12 cellular contexts compared by ENCODE assay signal in the genomic region with DNA sequence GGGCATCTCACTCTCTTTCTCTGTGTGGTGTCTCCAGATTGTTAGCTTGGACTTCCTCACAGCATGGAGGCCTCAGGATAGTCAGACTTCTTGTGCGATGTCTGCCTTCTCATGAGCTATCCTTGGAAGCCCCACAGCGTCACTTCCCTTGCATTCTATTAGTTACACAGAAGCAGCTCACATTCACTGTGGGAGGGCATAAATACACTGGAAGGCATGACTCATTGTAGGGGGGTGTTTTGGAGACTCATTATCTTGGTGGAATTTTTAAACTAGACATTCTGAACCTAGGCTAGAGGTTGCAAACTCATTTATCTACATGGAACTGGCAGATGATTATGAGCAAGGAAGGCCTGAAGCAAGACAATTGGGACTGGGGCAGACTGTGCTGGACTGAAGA. TPM values are rescaled to one million over a fixed set of nuclear protein-coding genes. Genes with fewer than 3 reads are reported as not detected.
DNase-seq lines count a peak whose midpoint lies in the region; ATAC-seq, FAIRE-seq and TF ChIP-seq lines count a peak whose summit lies in the region.
"Had no signal": no experiment of that assay in that cellular context is flagged by ENCODE, and none has a peak within 500 bp of the region (broad histone marks: within the 10 kb centered on the region; RNA-seq: fewer than 3 reads in every experiment).

No MANE protein-coding gene starts in this region.

- FAIRE-seq in A549 (lab: Jason Lieb, UNC) (no peak), H54 (lab: Jason Lieb, UNC) (no peak)

- no peaks in the 10 kb centered on the region for H3K36me3 ChIP-seq in gastrocnemius medialis
- H3K36me3 ChIP-seq: gastroesophageal sphincter, neutrophil had no signal

- POLR2A ChIA-PET in A549 (lab: Yijun Ruan, JAX) = no interaction called here

- no peak for DNase-seq in A549 (ENCODE audit: low read depth in 1 of 2, low spot score in 1 of 2)
- DNase-seq in H54 (ENCODE audit: insufficient read length, low spot score) = peak; percentile 31
- no peak for DNase-seq in activated T-helper 1 cell treated with anti-CD3 and anti-CD28 coated beads, Interleukin-12 subunit alpha, Interleukin-12 subunit beta, Interleukin-2, Interleukin-4 antibody, amounts not matched to agents 30 ng/mL and 10 ng/mL and 1 ng/mL, durations not matched to agents 14 hours and 24 hours and 36 hours (ENCODE audit: low spot score)
- peak; percentile 17 for DNase-seq in hepatic stellate cell (ENCODE audit: low spot score)
- DNase-seq in gastrocnemius medialis = no peak
- DNase-seq in NCI-H526 (lab: John Stamatoyannopoulos, UW) = no peak
- DNase-seq: DMS53, NCI-H526 treated with DMSO at 0.1 percent for 48 hours had no signal

- no peak overlapping the region for H3K4me2 ChIP-seq in A549

- H3K9me3 ChIP-seq in A549 (peaks cover 3% of the 10 kb centered on the region; the same call in 1 of the 3 replicates), gastrocnemius medialis (no peaks in the 10 kb centered on the region)
- H3K9me3 ChIP-seq: gastroesophageal sphincter, neutrophil had no signal

- TF ChIP-seq CTCF in A549 (IDR thresholded peaks at IDR 0.05) = no peak
- TF ChIP-seq CTCF in gastrocnemius medialis (IDR thresholded peaks at IDR 0.05 in 4 of 5, conservative IDR thresholded peaks at IDR 0.05 in 1 of 5) = no peak

- H3K27me3 ChIP-seq in gastrocnemius medialis = no peaks in the 10 kb centered on the region
- H3K27me3 ChIP-seq: gastroesophageal sphincter, neutrophil had no signal

- H3K4me1 Mint-ChIP-seq in activated T-helper 1 cell treated with anti-CD3 and anti-CD28 coated beads, Interleukin-12 subunit alpha, Interleukin-12 subunit beta, Interleukin-2, Interleukin-4 antibody, amounts not matched to agents 30 ng/mL and 10 ng/mL and 1 ng/mL, durations not matched to agents 14 hours and 24 hours and 36 hours (ENCODE audit: low read depth) = peaks cover 59% of the 10 kb centered on the region

- no peak for TF ChIP-seq RAD21 in A549 (conservative IDR thresholded peaks at IDR 0.05 in 1 of 2, IDR thresholded peaks at IDR 0.05 in 1 of 2)

- no peak for TF ChIP-seq POLR2A in A549 (IDR thresholded peaks at IDR 0.05; ENCODE audit: low read length)
- TF ChIP-seq POLR2A in H54 (IDR thresholded peaks at IDR 0.05; ENCODE audit: low read depth, low read length) = no peak
- no peak for TF ChIP-seq POLR2A in gastrocnemius medialis (IDR thresholded peaks at IDR 0.05)

- in situ Hi-C loops in gastrocnemius medialis (cut with MboI; ENCODE audit: low sequenced_read_pairs in 4 of 4) = no loop called here

- WGBS in A549 (ENCODE audit: missing lambda C conversion rate) = 79% methylated on average over 2 of the region's 2 CpGs

- CTCF ChIA-PET in A549 (lab: Yijun Ruan, JAX) = interaction anchor here (2.6 kb wide), 1 partner anchor 82 kb away, joined by 10 read pairs; no protein-coding TSS in a partner anchor

- H3K9me3 Mint-ChIP-seq in activated T-helper 1 cell treated with anti-CD3 and anti-CD28 coated beads, Interleukin-12 subunit alpha, Interleukin-12 subunit beta, Interleukin-2, Interleukin-4 antibody, amounts not matched to agents 30 ng/mL and 10 ng/mL and 1 ng/mL, durations not matched to agents 14 hours and 24 hours and 36 hours = peaks cover 10% of the 10 kb centered on the region

- no peak for ATAC-seq in A549
- ATAC-seq in GM18873 (IDR thresholded peaks at IDR 0.05; ENCODE audit: low FRiP score, unreplicated experiment) = no peak
- ATAC-seq in HG03439 (IDR thresholded peaks at IDR 0.05; ENCODE audit: unreplicated experiment) = no peak
- no peak for ATAC-seq in gastrocnemius medialis
- ATAC-seq: gastroesophageal sphincter had no signal

- H3K4me3 ChIP-seq in A549 (no peak overlapping the region), gastrocnemius medialis (no peak overlapping the region)
- H3K4me3 ChIP-seq: gastroesophageal sphincter had no signal

- TF ChIP-seq EP300 in A549 (IDR thresholded peaks at IDR 0.05) = no peak

- intact Hi-C loops in activated T-helper 1 cell treated with anti-CD3 and anti-CD28 coated beads, Interleukin-12 subunit alpha, Interleukin-12 subunit beta, Interleukin-2, Interleukin-4 antibody, amounts not matched to agents 30 ng/mL and 10 ng/mL and 1 ng/mL, durations not matched to agents 14 hours and 24 hours and 36 hours (cut with micrococcal nuclease) = loop anchor here (5.0 kb wide), 6 partner anchors 180 to 1520 kb away; a partner anchor contains a TSS
- intact Hi-C loops in gastrocnemius medialis (cut with DNase I; ENCODE audit: low total_unique reads) = no loop called here

- H3K4me3 Mint-ChIP-seq in activated T-helper 1 cell treated with anti-CD3 and anti-CD28 coated beads, Interleukin-12 subunit alpha, Interleukin-12 subunit beta, Interleukin-2, Interleukin-4 antibody, amounts not matched to agents 30 ng/mL and 10 ng/mL and 1 ng/mL, durations not matched to agents 14 hours and 24 hours and 36 hours = peak overlapping the region; percentile 59

- peaks cover 5% of the 10 kb centered on the region for H3K27me3 Mint-ChIP-seq in activated T-helper 1 cell treated with anti-CD3 and anti-CD28 coated beads, Interleukin-12 subunit alpha, Interleukin-12 subunit beta, Interleukin-2, Interleukin-4 antibody, amounts not matched to agents 30 ng/mL and 10 ng/mL and 1 ng/mL, durations not matched to agents 14 hours and 24 hours and 36 hours (ENCODE audit: insufficient read depth)

- H3K27ac ChIP-seq in A549 (peak overlapping the region; percentile 58 to 83; a peak in 4 of 6 replicates), gastrocnemius medialis (no peak overlapping the region)
- H3K27ac ChIP-seq: gastroesophageal sphincter, neutrophil had no signal

- H3K36me3 Mint-ChIP-seq in activated T-helper 1 cell treated with anti-CD3 and anti-CD28 coated beads, Interleukin-12 subunit alpha, Interleukin-12 subunit beta, Interleukin-2, Interleukin-4 antibody, amounts not matched to agents 30 ng/mL and 10 ng/mL and 1 ng/mL, durations not matched to agents 14 hours and 24 hours and 36 hours (ENCODE audit: low read depth) = peaks cover 12% of the 10 kb centered on the region

- peaks cover 26% of the 10 kb centered on the region for H3K4me1 ChIP-seq in A549
- H3K4me1 ChIP-seq in gastrocnemius medialis = no peaks in the 10 kb centered on the region
- H3K4me1 ChIP-seq: gastroesophageal sphincter had no signal

- peak overlapping the region; percentile 99 for H3K27ac Mint-ChIP-seq in activated T-helper 1 cell treated with anti-CD3 and anti-CD28 coated beads, Interleukin-12 subunit alpha, Interleukin-12 subunit beta, Interleukin-2, Interleukin-4 antibody, amounts not matched to agents 30 ng/mL and 10 ng/mL and 1 ng/mL, durations not matched to agents 14 hours and 24 hours and 36 hours

TF ChIP-seq in A549, 52 proteins besides CTCF, POLR2A, EP300 and RAD21:
- TF ChIP-seq CHD2 (IDR thresholded peaks at IDR 0.05; ENCODE audit: low read length, partially characterized antibody) (no peak), FOXS1 (CRISPR knock-in tag; IDR thresholded peaks at IDR 0.05) (no peak), SREBF2 (IDR thresholded peaks at IDR 0.05) (no peak)

RNA-seq across cellular contexts. Expression of a gene that starts 21.4 kb away (rescaled TPM):
- not detected in 2 replicates for polyA plus RNA-seq in A549 (2011; rRNA removed)
- not detected in 2 replicates for polyA plus RNA-seq in A549 (2012; cell fraction: cytosol; rRNA removed)
- polyA plus RNA-seq in A549 (2012; cell fraction: nucleus; rRNA removed) = not detected in 2 replicates
- 0.04 TPM in 1 of 3 replicates, not detected in the others for polyA plus RNA-seq in A549 (2017; fragmentation: RNase III; extraction: RNeasy Plus Mini Kit Qiagen cat#74134 plus additional on column Dnase treatment)
- not detected in 2 replicates for polyA minus RNA-seq in A549 (2011; rRNA and poly(A)+ RNA removed)
- 113 and 114 TPM in 2 replicates for total RNA-seq in activated T-helper 1 cell treated with anti-CD3 and anti-CD28 coated beads, Interleukin-12 subunit alpha, Interleukin-12 subunit beta, Interleukin-2, Interleukin-4 antibody, amounts not matched to agents 30 ng/mL and 10 ng/mL and 1 ng/mL, durations not matched to agents 14 hours and 24 hours and 36 hours
- total RNA-seq in gastrocnemius medialis = not detected
- total RNA-seq: gastroesophageal sphincter had no signal

Comparison
In these comparisons a context has a peak if more than half of its experiments do, and no peak if none do; other contexts are left out.
1. DNase-seq: peak in H54 (single experiment) and hepatic stellate cell (single experiment); none in A549 (0 of 2), activated T-helper 1 cell treated with anti-CD3 and anti-CD28 coated beads, Interleukin-12 subunit alpha, Interleukin-12 subunit beta, Interleukin-2, Interleukin-4 antibody, amounts not matched to agents 30 ng/mL and 10 ng/mL and 1 ng/mL, durations not matched to agents 14 hours and 24 hours and 36 hours (single experiment), gastrocnemius medialis (0 of 2) and NCI-H526 (0 of 2).
2. H3K27ac ChIP-seq: peak in A549 (2 of 2); none in gastrocnemius medialis (0 of 4).
3. RNA of a gene that starts 21.4 kb away (total RNA-seq): 113 to 114 TPM in activated T-helper 1 cell treated with anti-CD3 and anti-CD28 coated beads, Interleukin-12 subunit alpha, Interleukin-12 subunit beta, Interleukin-2, Interleukin-4 antibody, amounts not matched to agents 30 ng/mL and 10 ng/mL and 1 ng/mL, durations not matched to agents 14 hours and 24 hours and 36 hours; not detected in gastrocnemius medialis; every median in the first group is over 100 times any median in the second.